Comparison of ENCODE assay signal across 29 cellular contexts in the genomic region with DNA sequence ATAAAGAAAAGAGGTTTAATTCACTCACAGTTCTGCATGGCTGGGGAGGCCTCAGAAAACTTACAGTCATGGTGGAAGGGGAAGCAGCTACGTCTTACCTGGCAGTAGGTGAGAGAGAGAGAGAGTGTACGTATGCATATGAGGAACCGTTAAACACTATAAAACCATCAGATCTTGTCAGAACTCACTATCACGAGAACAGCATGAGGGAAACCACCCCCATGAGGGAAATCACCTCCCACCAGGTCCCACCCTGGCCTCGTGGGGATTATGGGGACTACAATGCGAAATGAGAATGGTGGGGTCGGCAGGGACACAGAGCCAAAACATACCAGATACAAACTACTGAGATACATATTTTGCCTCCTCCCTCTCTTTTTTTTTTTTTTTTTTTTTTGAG.
"Had no signal": no experiment of that assay in that cellular context is flagged by ENCODE, and none has a peak within 500 bp of the region (broad histone marks: within the 10 kb centered on the region; RNA-seq: fewer than 3 reads in every experiment).

No MANE protein-coding gene starts in this region.

- H3K4me3 Mint-ChIP-seq: natural killer cell; nephron; neural progenitor cell; stimulated activated effector memory CD8-positive, alpha-beta T cell treated with anti-CD3 and anti-CD28 coated beads, Interleukin-12 subunit alpha, Interleukin-12 subunit beta, amount 100 ng/mL, for 72 hours; stimulated activated naive CD8-positive, alpha-beta T cell treated with anti-CD3 and anti-CD28 coated beads, Interleukin-15, amount 100 ng/mL, for 72 hours; type B pancreatic cell had no signal

- H2AFZ ChIP-seq: neural progenitor cell had no signal

- H3K27ac Mint-ChIP-seq: natural killer cell; nephron; neural progenitor cell; progenitor cell of endocrine pancreas; stimulated activated effector memory CD8-positive, alpha-beta T cell treated with anti-CD3 and anti-CD28 coated beads, Interleukin-12 subunit alpha, Interleukin-12 subunit beta, amount 100 ng/mL, for 72 hours; stimulated activated naive CD8-positive, alpha-beta T cell treated with anti-CD3 and anti-CD28 coated beads, Interleukin-15, amount 100 ng/mL, for 72 hours; type B pancreatic cell had no signal

- H3K36me3 Mint-ChIP-seq: natural killer cell; neural progenitor cell; stimulated activated effector memory CD8-positive, alpha-beta T cell treated with anti-CD3 and anti-CD28 coated beads, Interleukin-12 subunit alpha, Interleukin-12 subunit beta, amount 100 ng/mL, for 72 hours; type B pancreatic cell had no signal

- H3K4me1 Mint-ChIP-seq: natural killer cell; nephron; neural progenitor cell; stimulated activated effector memory CD8-positive, alpha-beta T cell treated with anti-CD3 and anti-CD28 coated beads, Interleukin-12 subunit alpha, Interleukin-12 subunit beta, amount 100 ng/mL, for 72 hours; stimulated activated naive CD8-positive, alpha-beta T cell treated with anti-CD3 and anti-CD28 coated beads, Interleukin-15, amount 100 ng/mL, for 72 hours had no signal

- H3K9me3 ChIP-seq: ovary, psoas muscle, right lobe of liver, sigmoid colon, suprapubic skin, testis, tibial artery, transverse colon, upper lobe of right lung, uterus had no signal

- H3K9ac ChIP-seq: neural progenitor cell, parathyroid adenoma had no signal

- H3K79me2 ChIP-seq: parathyroid adenoma had no signal

- H3K36me3 ChIP-seq: neural progenitor cell, ovary, right lobe of liver, sigmoid colon, suprapubic skin, tibial artery, transverse colon, upper lobe of right lung, uterus had no signal

- H3K27ac ChIP-seq: neural progenitor cell, ovary, psoas muscle, right lobe of liver, sigmoid colon, suprapubic skin, testis, tibial artery, transverse colon, upper lobe of right lung, uterus had no signal

- H3K4me3 ChIP-seq: neural progenitor cell, ovary, psoas muscle, right lobe of liver, sigmoid colon, suprapubic skin, testis, tibial artery, transverse colon, upper lobe of right lung, uterus had no signal

- DNase-seq: natural killer cell; occipital lobe; ovary; posterior cingulate gyrus; psoas muscle; right cardiac atrium; right lobe of liver; sigmoid colon; small intestine; stimulated activated CD4-positive, alpha-beta T cell treated with anti-CD3 and anti-CD28 coated beads, Interleukin-15, amount 100 ng/mL, for 24 hours; stimulated activated CD4-positive, alpha-beta T cell treated with anti-CD3 and anti-CD28 coated beads, Interleukin-2, amount 100 ng/mL, for 24 hours; stimulated activated CD4-positive, alpha-beta T cell treated with anti-CD3 and anti-CD28 coated beads, Interleukin-2, amount 100 ng/mL, for 48 hours; stimulated activated CD4-positive, alpha-beta T cell treated with anti-CD3 and anti-CD28 coated beads, Interleukin-4, amount 100 ng/mL, for 24 hours; stimulated activated naive CD4-positive, alpha-beta T cell; stimulated activated naive CD8-positive, alpha-beta T cell treated with anti-CD3 and anti-CD28 coated beads, Interleukin-15, amount 100 ng/mL, for 72 hours; stimulated activated naive CD8-positive, alpha-beta T cell treated with anti-CD3 and anti-CD28 coated beads, Interleukin-15, Interleukin-2, amounts not matched to agents 100 U/mL and 50 U/mL, for 24 hours; substantia nigra; testis; tibial artery; transverse colon; upper lobe of right lung; uterus had no signal

- H3K4me2 ChIP-seq: neural progenitor cell had no signal

- H3K4me1 ChIP-seq: neural progenitor cell, psoas muscle, right lobe of liver, suprapubic skin, testis, tibial artery, transverse colon, upper lobe of right lung, uterus had no signal

- H3K9me3 Mint-ChIP-seq: natural killer cell; nephron; neural progenitor cell; stimulated activated effector memory CD8-positive, alpha-beta T cell treated with anti-CD3 and anti-CD28 coated beads, Interleukin-12 subunit alpha, Interleukin-12 subunit beta, amount 100 ng/mL, for 72 hours; stimulated activated naive CD8-positive, alpha-beta T cell treated with anti-CD3 and anti-CD28 coated beads, Interleukin-15, amount 100 ng/mL, for 72 hours; type B pancreatic cell had no signal

- ATAC-seq: natural killer cell; psoas muscle; right cardiac atrium; right lobe of liver; stimulated activated effector memory CD8-positive, alpha-beta T cell treated with anti-CD3 and anti-CD28 coated beads, Interleukin-12 subunit alpha, Interleukin-12 subunit beta, amount 100 ng/mL, for 72 hours; stimulated activated naive CD8-positive, alpha-beta T cell treated with anti-CD3 and anti-CD28 coated beads, Interleukin-15, amount 100 ng/mL, for 72 hours; stimulated activated naive CD8-positive, alpha-beta T cell treated with anti-CD3 and anti-CD28 coated beads, Interleukin-15, Interleukin-2, amounts not matched to agents 100 U/mL and 50 U/mL, for 24 hours; upper lobe of right lung had no signal

- H3K27me3 ChIP-seq: neural progenitor cell, ovary, right lobe of liver, sigmoid colon, suprapubic skin, testis, tibial artery, transverse colon, upper lobe of right lung, uterus had no signal

- H3K27me3 Mint-ChIP-seq: progenitor cell of endocrine pancreas, type B pancreatic cell had no signal
